In the genomic region with DNA sequence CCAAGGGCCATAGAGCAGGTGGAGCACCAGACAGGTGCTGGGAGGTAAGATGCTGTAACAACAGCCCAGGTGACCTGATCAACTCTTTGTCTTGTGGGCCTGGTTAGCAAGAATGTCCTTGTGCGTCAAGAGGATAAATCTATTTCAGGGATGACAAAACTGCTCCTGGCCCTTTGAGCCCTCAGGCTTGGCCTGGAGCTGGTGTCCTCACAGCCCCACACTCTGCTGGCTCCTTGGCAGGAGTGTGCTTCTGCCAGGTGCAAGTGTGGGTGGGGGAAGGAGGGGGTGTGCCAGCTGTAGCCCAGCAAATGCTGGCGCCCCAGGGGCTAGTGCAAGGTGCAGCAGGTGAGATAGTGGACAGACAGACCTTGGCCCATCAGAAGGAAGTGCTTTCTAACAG, we compare ENCODE assay signal across 33 cellular contexts. TPM values are rescaled to one million over a fixed set of nuclear protein-coding genes. Genes with fewer than 3 reads are reported as not detected.
DNase-seq lines count a peak whose midpoint lies in the region; ATAC-seq and TF ChIP-seq lines count a peak whose summit lies in the region.
"Had no signal": no experiment of that assay in that cellular context is flagged by ENCODE, and none has a peak within 500 bp of the region (broad histone marks: within the 10 kb centered on the region; RNA-seq: fewer than 3 reads in every experiment).

No MANE protein-coding gene starts in this region.

- no peak overlapping the region for H3K4me3 Mint-ChIP-seq in activated T-cell treated with anti-CD3 and anti-CD28 coated beads, Interleukin-2, amount 50 U/mL, for 24 hours
- H3K4me3 Mint-ChIP-seq in memory B cell (no peak overlapping the region), progenitor cell of endocrine pancreas (ENCODE audit: low read depth) (no peak overlapping the region)
- H3K4me3 Mint-ChIP-seq: activated CD4-positive, alpha-beta memory T cell treated with anti-CD3 and anti-CD28 coated beads, Interleukin-2, amount 10 ng/mL, durations not matched to agents 7 days and 5 days; activated naive CD8-positive, alpha-beta T cell treated with anti-CD3 and anti-CD28 coated beads, Interleukin-2, amount 10 ng/mL, durations not matched to agents 7 days and 5 days; endodermal cell had no signal

- no peaks in the 10 kb centered on the region for H3K9me3 ChIP-seq in body of pancreas
- H3K9me3 ChIP-seq: ascending aorta, Caco-2, lower lobe of right lung, testis, uterus had no signal

- H3K9me3 Mint-ChIP-seq in activated T-cell treated with anti-CD3 and anti-CD28 coated beads, Interleukin-2, amount 50 U/mL, for 24 hours, result no peaks in the 10 kb centered on the region
- H3K9me3 Mint-ChIP-seq in memory B cell (no peaks in the 10 kb centered on the region), progenitor cell of endocrine pancreas (ENCODE audit: low read depth) (peaks cover 4% of the 10 kb centered on the region)
- H3K9me3 Mint-ChIP-seq: activated CD4-positive, alpha-beta memory T cell treated with anti-CD3 and anti-CD28 coated beads, Interleukin-2, amount 10 ng/mL, durations not matched to agents 7 days and 5 days; activated naive CD8-positive, alpha-beta T cell treated with anti-CD3 and anti-CD28 coated beads, Interleukin-2, amount 10 ng/mL, durations not matched to agents 7 days and 5 days had no signal

- no peaks in the 10 kb centered on the region for H3K36me3 ChIP-seq in body of pancreas (replicated peaks in 1 of 2; ENCODE audit: insufficient read depth in 1 of 2, low read depth in 2 of 2)
- H3K36me3 ChIP-seq: ascending aorta, lower lobe of right lung, uterus had no signal

- no peaks in the 10 kb centered on the region for H3K4me1 ChIP-seq in body of pancreas
- H3K4me1 ChIP-seq: ascending aorta, Caco-2, foreskin keratinocyte, lower lobe of right lung, parathyroid adenoma, testis, uterus had no signal

- 92 to 96% methylated on average over 2 of the region's 2 CpGs for WGBS in body of pancreas, 2 donors

- intact Hi-C loops in body of pancreas (cut with DNase I), result no loop called here

- no peak overlapping the region for H3K27ac ChIP-seq in body of pancreas
- H3K27ac ChIP-seq: ascending aorta, foreskin keratinocyte, heart right ventricle, lower lobe of right lung, parathyroid adenoma, testis, uterus had no signal

- peaks cover 3% of the 10 kb centered on the region for H3K4me1 Mint-ChIP-seq in activated T-cell treated with anti-CD3 and anti-CD28 coated beads, Interleukin-2, amount 50 U/mL, for 24 hours (ENCODE audit: low read depth)
- peaks cover 51% of the 10 kb centered on the region for H3K4me1 Mint-ChIP-seq in memory B cell
- peaks cover 2% of the 10 kb centered on the region for H3K4me1 Mint-ChIP-seq in progenitor cell of endocrine pancreas (ENCODE audit: low read depth)
- H3K4me1 Mint-ChIP-seq: activated CD4-positive, alpha-beta memory T cell treated with anti-CD3 and anti-CD28 coated beads, Interleukin-2, amount 10 ng/mL, durations not matched to agents 7 days and 5 days had no signal

- H3K36me3 Mint-ChIP-seq in activated T-cell treated with anti-CD3 and anti-CD28 coated beads, Interleukin-2, amount 50 U/mL, for 24 hours (ENCODE audit: low read depth), result peaks cover 42% of the 10 kb centered on the region
- peaks cover 43% of the 10 kb centered on the region for H3K36me3 Mint-ChIP-seq in memory B cell
- H3K36me3 Mint-ChIP-seq in progenitor cell of endocrine pancreas (ENCODE audit: insufficient read depth), result no peaks in the 10 kb centered on the region

- TF ChIP-seq CTCF in body of pancreas (IDR thresholded peaks at IDR 0.05) (no peak), progenitor cell of endocrine pancreas (IDR thresholded peaks at IDR 0.05; ENCODE audit: unreplicated experiment) (no peak)

- ATAC-seq in memory B cell (ENCODE audit: low read depth), result no peak
- ATAC-seq in body of pancreas, result no peak
- ATAC-seq: esophagus mucosa, foreskin keratinocyte, heart right ventricle, lower lobe of right lung, PC-3 had no signal

- H3K27me3 ChIP-seq in body of pancreas, result no peaks in the 10 kb centered on the region
- H3K27me3 ChIP-seq: ascending aorta, foreskin keratinocyte, heart right ventricle, testis, uterus had no signal

- peak overlapping the region; percentile 15 for H3K27ac Mint-ChIP-seq in activated T-cell treated with anti-CD3 and anti-CD28 coated beads, Interleukin-2, amount 50 U/mL, for 24 hours
- H3K27ac Mint-ChIP-seq in memory B cell (peak overlapping the region; percentile 60), progenitor cell of endocrine pancreas (no peak overlapping the region)
- H3K27ac Mint-ChIP-seq: activated CD4-positive, alpha-beta memory T cell treated with anti-CD3 and anti-CD28 coated beads, Interleukin-2, amount 10 ng/mL, durations not matched to agents 7 days and 5 days; activated naive CD8-positive, alpha-beta T cell treated with anti-CD3 and anti-CD28 coated beads, Interleukin-2, amount 10 ng/mL, durations not matched to agents 7 days and 5 days; endodermal cell had no signal

- DNase-seq in activated T-cell treated with anti-CD3 and anti-CD28 coated beads, Interleukin-2, amount 50 U/mL, for 24 hours, result no peak
- DNase-seq in activated T-cell treated with anti-CD3 and anti-CD28 coated beads for 4 hours (no peak), NCI-H187 treated with DMSO at 0.1 percent for 48 hours (lab: John Stamatoyannopoulos, UW) (peak; percentile 52), memory B cell (ENCODE audit: low spot score in 2 of 2) (no peak), GM03348 (ENCODE audit: low spot score) (no peak), C1 segment of cervical spinal cord (lab: John Stamatoyannopoulos, UW) (no peak), body of pancreas (no peak), progenitor cell of endocrine pancreas (ENCODE audit: low spot score, unreplicated experiment) (no peak)
- DNase-seq: activated CD4-positive, alpha-beta memory T cell treated with anti-CD3 and anti-CD28 coated beads, Interleukin-2, amount 10 ng/mL, durations not matched to agents 7 days and 5 days; activated CD4-positive, CD25-positive, alpha-beta regulatory T cell; activated effector memory CD4-positive, alpha-beta T cell treated with Interleukin-2 at 50 U/mL for 16 hours; activated naive CD8-positive, alpha-beta T cell treated with anti-CD3 and anti-CD28 coated beads, Interleukin-2, amount 10 ng/mL, durations not matched to agents 7 days and 5 days; Caco-2; caudate nucleus; endodermal cell; foreskin keratinocyte; GF-D8; H7; heart right ventricle; kidney glomerular epithelial cell; lower lobe of right lung; NCI-H1092; NCI-H510A treated with DMSO at 0.1 percent for 48 hours; NK-92 treated with Interleukin-12 subunit alpha and Interleukin-12 subunit beta, amount 100 ng/mL, for 24 hours; PC-3; right cardiac atrium; Right ventricle myocardium superior; stimulated activated CD4-positive, alpha-beta T cell treated with anti-CD3 and anti-CD28 coated beads, Interleukin-2, amount 100 ng/mL, for 24 hours; testis had no signal

- no peak overlapping the region for H3K4me3 ChIP-seq in body of pancreas
- H3K4me3 ChIP-seq: ascending aorta, heart right ventricle, lower lobe of right lung, testis, uterus had no signal

- TF ChIP-seq POLR2A in body of pancreas (IDR thresholded peaks at IDR 0.05), result no peak

- no peaks in the 10 kb centered on the region for H3K27me3 Mint-ChIP-seq in activated T-cell treated with anti-CD3 and anti-CD28 coated beads, Interleukin-2, amount 50 U/mL, for 24 hours
- H3K27me3 Mint-ChIP-seq in memory B cell, result no peaks in the 10 kb centered on the region
- H3K27me3 Mint-ChIP-seq in progenitor cell of endocrine pancreas, result no peaks in the 10 kb centered on the region
- H3K27me3 Mint-ChIP-seq: activated CD4-positive, alpha-beta memory T cell treated with anti-CD3 and anti-CD28 coated beads, Interleukin-2, amount 10 ng/mL, durations not matched to agents 7 days and 5 days; activated naive CD8-positive, alpha-beta T cell treated with anti-CD3 and anti-CD28 coated beads, Interleukin-2, amount 10 ng/mL, durations not matched to agents 7 days and 5 days had no signal

RNA-seq across cellular contexts. Expression of gene AMPD3, which starts 19.5 kb away (rescaled TPM):
- total RNA-seq in body of pancreas (1 to 10 TPM; 3.6 to 9.9 TPM), progenitor cell of endocrine pancreas (12.9 TPM in 2 replicates)
